ENCODE assay signal across 14 cellular contexts in the genomic region with DNA sequence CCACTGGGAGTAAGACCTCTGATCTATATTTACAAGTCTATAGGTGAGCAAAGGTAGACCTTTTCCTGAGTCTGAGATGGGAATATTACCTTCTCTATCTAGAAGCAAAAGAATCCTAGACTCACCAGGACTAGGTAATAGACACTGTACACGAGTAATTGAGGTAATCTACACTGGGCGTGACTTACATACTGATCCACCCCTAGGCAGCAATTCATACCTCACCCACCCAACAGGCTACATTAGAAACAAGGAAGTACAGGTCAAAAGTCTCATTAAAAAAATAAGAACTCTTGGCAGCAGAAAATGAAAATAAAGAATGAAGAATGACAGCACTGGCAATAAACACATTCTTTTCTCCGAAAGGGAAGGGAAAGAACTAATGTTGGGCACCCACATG. TPM values are rescaled to one million over a fixed set of nuclear protein-coding genes. Genes with fewer than 3 reads are reported as not detected.
DNase-seq lines count a peak whose midpoint lies in the region; ATAC-seq, FAIRE-seq and TF ChIP-seq lines count a peak whose summit lies in the region.
"Had no signal": no experiment of that assay in that cellular context is flagged by ENCODE, and none has a peak within 500 bp of the region (broad histone marks: within the 10 kb centered on the region; RNA-seq: fewer than 3 reads in every experiment).

No MANE protein-coding gene starts in this region.

- no peak overlapping the region for H2BK15ac ChIP-seq in neuronal stem cell (ENCODE audit: low read length)

- H3K23ac ChIP-seq in neuronal stem cell (ENCODE audit: low read depth, low read length, poor library complexity) = no peak overlapping the region

- TF ChIP-seq POLR2A in GM12892 (IDR thresholded peaks at IDR 0.05; ENCODE audit: low read depth, low read length) = no peak

- no peaks in the 10 kb centered on the region for H3K36me3 Mint-ChIP-seq in Calu3 (ENCODE audit: insufficient read depth, unreplicated experiment)
- peaks cover 0 to 37% (median 7%) of the 10 kb centered on the region in 5 donors for H3K36me3 Mint-ChIP-seq in naive thymus-derived CD4-positive, alpha-beta T cell

- TF ChIP-seq CTCF in Calu3 (IDR thresholded peaks at IDR 0.05; ENCODE audit: unreplicated experiment) = no peak

- H3K4me2 ChIP-seq in neuronal stem cell (ENCODE audit: insufficient read depth, low read length, poor library complexity, severe bottlenecking) = no peak overlapping the region

- H3K36me3 ChIP-seq in endocrine pancreas (ENCODE audit: control insufficient read depth, insufficient read depth, low read length) (no peaks in the 10 kb centered on the region), neuronal stem cell (replicated peaks in 1 of 2; ENCODE audit: control insufficient read depth in 2 of 2, insufficient read depth in 2 of 2, low read length in 2 of 2) (peaks cover 3 to 40% of the 10 kb centered on the region in 2 donors)
- no peaks in the 10 kb centered on the region for H3K36me3 ChIP-seq in naive thymus-derived CD4-positive, alpha-beta T cell (ENCODE audit: control insufficient read depth in 2 of 3, insufficient read depth in 3 of 3, low read length in 3 of 3)
- H3K36me3 ChIP-seq: suprapubic skin had no signal

- BruUV-seq in Calu3 (replicated peaks; lab: Mats Ljungman, UMichigan) = no TSS peak

- peaks cover 25% of the 10 kb centered on the region for H3K4me1 Mint-ChIP-seq in Calu3 (ENCODE audit: low read depth, unreplicated experiment)
- peaks cover 57 to 95% (median 86%) of the 10 kb centered on the region in 7 donors for H3K4me1 Mint-ChIP-seq in naive thymus-derived CD4-positive, alpha-beta T cell

- peak; percentile 24 for DNase-seq in Calu3
- DNase-seq in NCI-H69 (lab: John Stamatoyannopoulos, UW) = peak; percentile 13
- no peak for DNase-seq in naive thymus-derived CD4-positive, alpha-beta T cell
- no peak for DNase-seq in GM12892 (ENCODE audit: insufficient read length)
- DNase-seq in neuronal stem cell (ENCODE audit: low spot score) = no peak
- DNase-seq in MV-4-11 (lab: John Stamatoyannopoulos, UW) = no peak
- no peak for DNase-seq in 8988T
- DNase-seq: activated CD8-positive, alpha-beta memory T cell treated with anti-CD3 and anti-CD28 coated beads, Interleukin-2, amount 50 U/mL, for 48 hours; glutamatergic neuron; KG1; NCI-H446 treated with DMSO at 0.1 percent for 48 hours had no signal

- POLR2A ChIA-PET in naive thymus-derived CD4-positive, alpha-beta T cell (lab: Charles Lee) = no interaction called here

- H3K27me3 Mint-ChIP-seq in Calu3 (ENCODE audit: unreplicated experiment) = no peaks in the 10 kb centered on the region
- H3K27me3 Mint-ChIP-seq in naive thymus-derived CD4-positive, alpha-beta T cell = no peaks in the 10 kb centered on the region

- FAIRE-seq in GM12892 (lab: Jason Lieb, UNC) = no peak
- FAIRE-seq: D721Med had no signal

- peak overlapping the region; percentile 48 for H3K4me3 ChIP-seq in endocrine pancreas (ENCODE audit: control insufficient read depth, insufficient read depth, low read length)
- H3K4me3 ChIP-seq in naive thymus-derived CD4-positive, alpha-beta T cell (ENCODE audit: low read length) = no peak overlapping the region
- no peak overlapping the region for H3K4me3 ChIP-seq in neuronal stem cell (ENCODE audit: low read length in 2 of 2)
- H3K4me3 ChIP-seq: suprapubic skin had no signal

- intact Hi-C loops in Calu3 (cut with micrococcal nuclease; ENCODE audit: unreplicated experiment) = no loop called here
- intact Hi-C loops in naive thymus-derived CD4-positive, alpha-beta T cell (cut with micrococcal nuclease) = no loop called here

- peak overlapping the region; percentile 32 for H3K4me3 Mint-ChIP-seq in Calu3 (ENCODE audit: low read depth, unreplicated experiment)
- peak overlapping the region in 6 of 10 donors; percentile 10 to 64 (median 46) for H3K4me3 Mint-ChIP-seq in naive thymus-derived CD4-positive, alpha-beta T cell

- no peak overlapping the region for H3K14ac ChIP-seq in neuronal stem cell (ENCODE audit: low read length)

- H3K18ac ChIP-seq in neuronal stem cell (ENCODE audit: low read length) = no peak overlapping the region

- no peak overlapping the region for H3K4ac ChIP-seq in neuronal stem cell (ENCODE audit: low read length)

- H4K8ac ChIP-seq in neuronal stem cell (ENCODE audit: low read depth, low read length) = no peak overlapping the region

- peaks cover 2% of the 10 kb centered on the region for H3K79me1 ChIP-seq in neuronal stem cell (ENCODE audit: low read depth, low read length)

- H3K27ac Mint-ChIP-seq in Calu3 (ENCODE audit: unreplicated experiment) = no peak overlapping the region
- no peak overlapping the region for H3K27ac Mint-ChIP-seq in naive thymus-derived CD4-positive, alpha-beta T cell

- no peak overlapping the region for H2AFZ ChIP-seq in neuronal stem cell (ENCODE audit: low read length)

- H3K4me1 ChIP-seq in endocrine pancreas (ENCODE audit: control insufficient read depth, insufficient read depth, low read length) (peaks cover 20% of the 10 kb centered on the region), neuronal stem cell (ENCODE audit: control insufficient read depth in 2 of 2, insufficient read depth in 1 of 2, low read depth in 1 of 2, low read length in 2 of 2) (peaks cover 0 to 4% of the 10 kb centered on the region in 2 donors)
- peaks cover 20 to 36% of the 10 kb centered on the region in 2 donors for H3K4me1 ChIP-seq in naive thymus-derived CD4-positive, alpha-beta T cell (ENCODE audit: control insufficient read depth in 2 of 2, insufficient read depth in 2 of 2, low read length in 2 of 2)

- H3K9me3 ChIP-seq in endocrine pancreas (ENCODE audit: control insufficient read depth, low read length) (no peaks in the 10 kb centered on the region), neuronal stem cell (replicated peaks in 1 of 2; ENCODE audit: control insufficient read depth in 2 of 2, insufficient read depth in 1 of 2, low read depth in 1 of 2, low read length in 2 of 2) (peaks cover 6 to 29% of the 10 kb centered on the region in 2 donors)
- no peaks in the 10 kb centered on the region for H3K9me3 ChIP-seq in naive thymus-derived CD4-positive, alpha-beta T cell (ENCODE audit: control insufficient read depth in 2 of 3, low read length in 3 of 3)
- H3K9me3 ChIP-seq: suprapubic skin had no signal

- H2BK5ac ChIP-seq in neuronal stem cell (ENCODE audit: low read length) = no peak overlapping the region

- no peak overlapping the region for H3K27ac ChIP-seq in naive thymus-derived CD4-positive, alpha-beta T cell (ENCODE audit: low read depth, low read length)
- no peak overlapping the region for H3K27ac ChIP-seq in neuronal stem cell (replicated peaks; ENCODE audit: low read length)
- H3K27ac ChIP-seq: suprapubic skin had no signal

- H2BK12ac ChIP-seq in neuronal stem cell (ENCODE audit: low read length) = no peak overlapping the region

- no peak overlapping the region for H2BK120ac ChIP-seq in neuronal stem cell (ENCODE audit: low read depth, low read length)

- ATAC-seq in naive thymus-derived CD4-positive, alpha-beta T cell = no peak

- no peak overlapping the region for H2AK5ac ChIP-seq in neuronal stem cell (ENCODE audit: low read depth, low read length)

- CTCF ChIA-PET in Calu3 (lab: Charles Lee) = no interaction called here
- CTCF ChIA-PET in naive thymus-derived CD4-positive, alpha-beta T cell (lab: Charles Lee) = no interaction called here

- H3K9ac ChIP-seq in endocrine pancreas (ENCODE audit: control insufficient read depth, insufficient read depth, low read length) (no peak overlapping the region), neuronal stem cell (ENCODE audit: low read depth, low read length, poor library complexity) (no peak overlapping the region)

- H3K9me3 Mint-ChIP-seq in Calu3 (ENCODE audit: low read depth, unreplicated experiment) = no peaks in the 10 kb centered on the region
- H3K9me3 Mint-ChIP-seq in naive thymus-derived CD4-positive, alpha-beta T cell = peaks cover 0 to 6% (median 0%) of the 10 kb centered on the region in 11 donors

- WGBS in neuronal stem cell (ENCODE audit: extremely low coverage in 2 of 2, insufficient read length in 2 of 2, insufficient replicate concordance in 1 of 2), 2 donors = no CpG with 5 or more reads among the region's 3 CpGs

- H3K27me3 ChIP-seq in endocrine pancreas (ENCODE audit: control insufficient read depth, insufficient read depth, low read length) = no peaks in the 10 kb centered on the region
- no peaks in the 10 kb centered on the region for H3K27me3 ChIP-seq in naive thymus-derived CD4-positive, alpha-beta T cell (ENCODE audit: control insufficient read depth in 2 of 2, insufficient read depth in 2 of 2, low read length in 2 of 2)
- H3K27me3 ChIP-seq in neuronal stem cell (ENCODE audit: control insufficient read depth in 3 of 3, insufficient read depth in 3 of 3, low read depth in 1 of 3, low read length in 3 of 3) = no peaks in the 10 kb centered on the region
- H3K27me3 ChIP-seq: suprapubic skin had no signal

- no peak overlapping the region for H4K91ac ChIP-seq in neuronal stem cell (ENCODE audit: low read depth, low read length, poor library complexity)

RNA-seq across cellular contexts. Expression of a gene that starts 7.6 kb away (rescaled TPM):
- total RNA-seq in Calu3 (2022) = 110 and 113 TPM in 2 replicates
- total RNA-seq in naive thymus-derived CD4-positive, alpha-beta T cell = 100 to 1,000 TPM in 1 of 5 experiments, 10 to 100 TPM in 4; 69.7 to 117 (median 90.8) TPM
- polyA plus RNA-seq in naive thymus-derived CD4-positive, alpha-beta T cell = 10 to 100 TPM; 47.3 to 47.8 TPM
- polyA plus RNA-seq in GM12892 (2012; ENCODE audit: missing spikeins) = 92.5 TPM
- polyA plus RNA-seq in neuronal stem cell (2013, experiment 1 of 2) = 232 TPM
- polyA plus RNA-seq in neuronal stem cell (2013, experiment 2 of 2) = 239 TPM

Comparison
In these comparisons a context has a peak if more than half of its experiments do, and no peak if none do; other contexts are left out.
1. DNase-seq: peak in Calu3 (single experiment) and NCI-H69 (single experiment); none in naive thymus-derived CD4-positive, alpha-beta T cell (0 of 9), GM12892 (single experiment), neuronal stem cell (single experiment), MV-4-11 (single experiment) and 8988T (single experiment).